ENCODE assay signal across 8 cellular contexts in genomic region chr6:27478706-27479318, GRCh38. TPM values are rescaled to one million over a fixed set of nuclear protein-coding genes. Genes with fewer than 3 reads are reported as not detected.
DNase-seq lines count a peak whose midpoint lies in the region; ATAC-seq and TF ChIP-seq lines count a peak whose summit lies in the region.

No MANE protein-coding gene starts in this region.

- no TSS peak for BruUV-seq in Panc1 (replicated peaks; lab: Mats Ljungman, UMichigan)

- H3K9me3 Mint-ChIP-seq in activated T-helper 1 cell treated with anti-CD3 and anti-CD28 coated beads, Interleukin-12 subunit alpha, Interleukin-12 subunit beta, Interleukin-2, Interleukin-4 antibody, amounts not matched to agents 30 ng/mL and 10 ng/mL and 1 ng/mL, durations not matched to agents 14 hours and 24 hours and 36 hours, result no peaks in the 10 kb centered on the region
- no peaks in the 10 kb centered on the region for H3K9me3 Mint-ChIP-seq in natural killer cell

- peak; percentile 42 for ATAC-seq in GM21737 (IDR thresholded peaks at IDR 0.05; ENCODE audit: unreplicated experiment)
- ATAC-seq in Panc1, result peak; percentile 94
- ATAC-seq in natural killer cell, result peak; percentile 66 to 80 (median 66)

- H3K36me3 Mint-ChIP-seq in activated T-helper 1 cell treated with anti-CD3 and anti-CD28 coated beads, Interleukin-12 subunit alpha, Interleukin-12 subunit beta, Interleukin-2, Interleukin-4 antibody, amounts not matched to agents 30 ng/mL and 10 ng/mL and 1 ng/mL, durations not matched to agents 14 hours and 24 hours and 36 hours (ENCODE audit: low read depth), result no peaks in the 10 kb centered on the region
- no peaks in the 10 kb centered on the region for H3K36me3 Mint-ChIP-seq in natural killer cell

- no peaks in the 10 kb centered on the region for H3K27me3 ChIP-seq in Panc1 (ENCODE audit: control insufficient read depth, insufficient read depth, low read length)

- TF ChIP-seq CTCF in Panc1 (IDR thresholded peaks at IDR 0.05), result no peak
- no peak for TF ChIP-seq CTCF in natural killer cell (IDR thresholded peaks at IDR 0.05)

- H3K4me3 ChIP-seq in Panc1 (ENCODE audit: low read depth in 2 of 2, low read length in 2 of 2), result peak overlapping the region; percentile 98 to 100

- no peaks in the 10 kb centered on the region for H3K4me1 Mint-ChIP-seq in activated T-helper 1 cell treated with anti-CD3 and anti-CD28 coated beads, Interleukin-12 subunit alpha, Interleukin-12 subunit beta, Interleukin-2, Interleukin-4 antibody, amounts not matched to agents 30 ng/mL and 10 ng/mL and 1 ng/mL, durations not matched to agents 14 hours and 24 hours and 36 hours (ENCODE audit: low read depth)
- H3K4me1 Mint-ChIP-seq in natural killer cell, result peaks cover 0 to 4% of the 10 kb centered on the region in 2 donors

- H3K27ac Mint-ChIP-seq in activated T-helper 1 cell treated with anti-CD3 and anti-CD28 coated beads, Interleukin-12 subunit alpha, Interleukin-12 subunit beta, Interleukin-2, Interleukin-4 antibody, amounts not matched to agents 30 ng/mL and 10 ng/mL and 1 ng/mL, durations not matched to agents 14 hours and 24 hours and 36 hours, result no peak overlapping the region
- H3K27ac Mint-ChIP-seq in natural killer cell, result no peak overlapping the region

- H3K27ac ChIP-seq in Panc1 (ENCODE audit: low read length), result peak overlapping the region; percentile 93

- intact Hi-C loops in Panc1 (cut with micrococcal nuclease; ENCODE audit: unreplicated experiment) (loop anchor here (2.0 to 10.0 kb wide), 4 partner anchors 24 to 304 kb away; partner anchors contain the start of gene POM121L2), natural killer cell (cut with micrococcal nuclease) (loop anchor here (1.0 to 10.0 kb wide), 15 partner anchors 24 to 1503 kb away; partner anchors contain the start of gene HMGN4)
- intact Hi-C loops in activated T-helper 1 cell treated with anti-CD3 and anti-CD28 coated beads, Interleukin-12 subunit alpha, Interleukin-12 subunit beta, Interleukin-2, Interleukin-4 antibody, amounts not matched to agents 30 ng/mL and 10 ng/mL and 1 ng/mL, durations not matched to agents 14 hours and 24 hours and 36 hours (cut with micrococcal nuclease), result loop anchor here (1.0 to 10.0 kb wide), 19 partner anchors 8 to 1463 kb away; partner anchors contain the start of genes ZKSCAN8, ZNF391 and ZSCAN26

- peaks cover 10% of the 10 kb centered on the region for H3K27me3 Mint-ChIP-seq in activated T-helper 1 cell treated with anti-CD3 and anti-CD28 coated beads, Interleukin-12 subunit alpha, Interleukin-12 subunit beta, Interleukin-2, Interleukin-4 antibody, amounts not matched to agents 30 ng/mL and 10 ng/mL and 1 ng/mL, durations not matched to agents 14 hours and 24 hours and 36 hours (ENCODE audit: insufficient read depth)
- no peaks in the 10 kb centered on the region for H3K27me3 Mint-ChIP-seq in natural killer cell (ENCODE audit: low read depth in 2 of 2)

- no peak overlapping the region for H3K4me3 Mint-ChIP-seq in activated T-helper 1 cell treated with anti-CD3 and anti-CD28 coated beads, Interleukin-12 subunit alpha, Interleukin-12 subunit beta, Interleukin-2, Interleukin-4 antibody, amounts not matched to agents 30 ng/mL and 10 ng/mL and 1 ng/mL, durations not matched to agents 14 hours and 24 hours and 36 hours
- H3K4me3 Mint-ChIP-seq in natural killer cell, result no peak overlapping the region

- peak; percentile 35 for DNase-seq in DMS153 treated with DMSO at 0.1 percent for 48 hours (lab: John Stamatoyannopoulos, UW; ENCODE audit: unreplicated experiment)
- peak; percentile 93 for DNase-seq in KBM-7
- DNase-seq in Panc1 (ENCODE audit: low read depth, low spot score), result peak; percentile 92
- peak; percentile 81 for DNase-seq in activated T-helper 1 cell treated with anti-CD3 and anti-CD28 coated beads, Interleukin-12 subunit alpha, Interleukin-12 subunit beta, Interleukin-2, Interleukin-4 antibody, amounts not matched to agents 30 ng/mL and 10 ng/mL and 1 ng/mL, durations not matched to agents 14 hours and 24 hours and 36 hours (ENCODE audit: low spot score)
- peak; percentile 97 for DNase-seq in fibroblast of peridontal ligament (ENCODE audit: extremely low read depth)
- DNase-seq in natural killer cell, result peak; percentile 88
- peak; percentile 80 for DNase-seq in stimulated activated naive CD4-positive, alpha-beta T cell treated with Interleukin-2 at 50 U/mL for 16 hours (lab: John Stamatoyannopoulos, UW)

- in situ Hi-C loops in KBM-7 (cut with MboI; ENCODE audit: low pct_unique_long_range_greater_than_20kb, low sequenced_read_pairs) (no loop called here), Panc1 (cut with HindIII; ENCODE audit: low pct_unique_long_range_greater_than_20kb, low sequenced_read_pairs) (no loop called here)

- H3K9me3 ChIP-seq in Panc1 (ENCODE audit: control insufficient read depth, insufficient read depth, low read depth, low read length), result no peaks in the 10 kb centered on the region

- POLR2A ChIA-PET in Panc1 (lab: Charles Lee), result interaction anchor here (0.5 kb wide), 1 partner anchor 201 kb away, joined by 4 read pairs; no protein-coding TSS in a partner anchor

- H3K36me3 ChIP-seq in Panc1 (ENCODE audit: control insufficient read depth, insufficient read depth, low read length), result no peaks in the 10 kb centered on the region

- CTCF ChIA-PET in Panc1 (lab: Charles Lee), result no interaction called here

- H3K4me1 ChIP-seq in Panc1 (ENCODE audit: control insufficient read depth, insufficient read depth, low read length), result peaks cover 9% of the 10 kb centered on the region

RNA-seq across cellular contexts. Expression of gene ZNF184, which starts 5.9 kb away (rescaled TPM):
- total RNA-seq in Panc1 (2021; ENCODE audit: unreplicated experiment) (7.8 TPM), natural killer cell (10 to 100 TPM; 12.8 to 21.7 (median 16.2) TPM)
- polyA plus RNA-seq in Panc1 (2012; ENCODE audit: insufficient read length), result 3.0 TPM
- total RNA-seq in activated T-helper 1 cell treated with anti-CD3 and anti-CD28 coated beads, Interleukin-12 subunit alpha, Interleukin-12 subunit beta, Interleukin-2, Interleukin-4 antibody, amounts not matched to agents 30 ng/mL and 10 ng/mL and 1 ng/mL, durations not matched to agents 14 hours and 24 hours and 36 hours, result 7.6 and 8.0 TPM in 2 replicates

Comparison
In these comparisons a context has a peak if more than half of its experiments do, and no peak if none do; other contexts are left out.
1. Peak in every context shown above with its lines: DNase-seq, ATAC-seq, H3K4me3 ChIP-seq and H3K27ac ChIP-seq.
2. DNase-seq: peak in every context shown above with its lines; median percentile 97 in fibroblast of peridontal ligament; 93 in KBM-7; 92 in Panc1; 88 in natural killer cell; 81 in activated T-helper 1 cell treated with anti-CD3 and anti-CD28 coated beads, Interleukin-12 subunit alpha, Interleukin-12 subunit beta, Interleukin-2, Interleukin-4 antibody, amounts not matched to agents 30 ng/mL and 10 ng/mL and 1 ng/mL, durations not matched to agents 14 hours and 24 hours and 36 hours; 80 in stimulated activated naive CD4-positive, alpha-beta T cell treated with Interleukin-2 at 50 U/mL for 16 hours; 35 in DMS153 treated with DMSO at 0.1 percent for 48 hours.
3. ATAC-seq: peak in every context shown above with its lines; median percentile 94 in Panc1; 66 in natural killer cell; 42 in GM21737.